ENCODE assay signal across 23 cellular contexts in genomic region chr10:18404530-18404929, GRCh38.
"Had no signal": no experiment of that assay in that cellular context is flagged by ENCODE, and none has a peak within 500 bp of the region (broad histone marks: within the 10 kb centered on the region; RNA-seq: fewer than 3 reads in every experiment).

No MANE protein-coding gene starts in this region.

- H3K4me1 ChIP-seq: foreskin keratinocyte, upper lobe of right lung had no signal

- H3K36me3 ChIP-seq: spleen, tibial nerve, upper lobe of right lung, vagina had no signal

- H3K79me2 ChIP-seq: hepatocyte had no signal

- H3K9me3 ChIP-seq: spleen, testis, tibial nerve, upper lobe of right lung, vagina had no signal

- H3K27ac ChIP-seq: foreskin keratinocyte, hepatocyte, spleen, testis, tibial nerve, upper lobe of right lung, vagina had no signal

- H3K4me3 ChIP-seq: hepatocyte, lung, spleen, testis, tibial nerve, upper lobe of right lung, vagina had no signal

- H3K27me3 ChIP-seq: hepatocyte, testis, tibial nerve, upper lobe of right lung, vagina had no signal

- ATAC-seq: foreskin keratinocyte; left cardiac atrium; left ventricle myocardium superior; natural killer cell treated with Interleukin-12 subunit alpha and Interleukin-12 subunit beta and Interleukin-15 and Interleukin-18, amount 100 ng/mL, for 72 hours; sciatic nerve; stimulated activated naive B cell treated with anti-CD40 and anti-IgM and Interleukin-4, amounts not matched to agents 10 μg/mL and 1 μg/mL and 100 μg/mL, for 72 hours; stimulated activated naive CD8-positive, alpha-beta T cell treated with anti-CD3 and anti-CD28 coated beads, Interleukin-15, amount 100 ng/mL, for 72 hours; upper lobe of right lung had no signal

- DNase-seq: endodermal cell; erythroblast; foreskin keratinocyte; head of caudate nucleus; kidney; left cardiac atrium; left ventricle myocardium superior; mesenchymal stem cell; midbrain; posterior cingulate gyrus; spleen; stimulated activated CD4-positive, alpha-beta T cell treated with anti-CD3 and anti-CD28 coated beads, Interleukin-2, amount 100 ng/mL, for 24 hours; stimulated activated CD4-positive, alpha-beta T cell treated with anti-CD3 and anti-CD28 coated beads, Interleukin-4, amount 100 ng/mL, for 4 hours; stimulated activated naive B cell treated with anti-CD40 and anti-IgM and Interleukin-4, amounts not matched to agents 10 μg/mL and 1 μg/mL and 100 μg/mL, for 72 hours; stimulated activated naive CD8-positive, alpha-beta T cell treated with anti-CD3 and anti-CD28 coated beads, Interleukin-15, amount 100 ng/mL, for 72 hours; testis; upper lobe of right lung had no signal

- H3K4me2 ChIP-seq: hepatocyte had no signal

- H2AFZ ChIP-seq: hepatocyte had no signal
